In genomic region chr5:175290379-175290778, GRCh38 we compare ENCODE assay signal across 25 cellular contexts.
DNase-seq lines count a peak whose midpoint lies in the region; ATAC-seq and TF ChIP-seq lines count a peak whose summit lies in the region.
"Had no signal": no experiment of that assay in that cellular context is flagged by ENCODE, and none has a peak within 500 bp of the region (broad histone marks: within the 10 kb centered on the region; RNA-seq: fewer than 3 reads in every experiment).

No MANE protein-coding gene starts in this region.

- H4K20me1 ChIP-seq in H9 (ENCODE audit: control insufficient read depth, insufficient read depth, insufficient read length) = no peaks in the 10 kb centered on the region
- H4K20me1 ChIP-seq: BLaER1 had no signal

- H2BK12ac ChIP-seq in H9 (ENCODE audit: insufficient read length, low read depth, low read length) = no peak overlapping the region

- no peak overlapping the region for H2BK20ac ChIP-seq in H9 (ENCODE audit: low read depth, low read length, poor library complexity, severe bottlenecking)

- no peaks in the 10 kb centered on the region for H3K27me3 ChIP-seq in H9 (ENCODE audit: insufficient read depth, low read length)
- H3K27me3 ChIP-seq: BLaER1 had no signal

- no peaks in the 10 kb centered on the region for H3K4me1 Mint-ChIP-seq in H9
- no peaks in the 10 kb centered on the region for H3K4me1 Mint-ChIP-seq in activated T-cell treated with anti-CD3 and anti-CD28 coated beads, Interleukin-2, amount 50 U/mL, for 24 hours (ENCODE audit: low read depth)
- H3K4me1 Mint-ChIP-seq: CD14-positive monocyte; CD4-positive, alpha-beta memory T cell; CD4-positive, CD25-positive, alpha-beta regulatory T cell; CD8-positive, alpha-beta memory T cell had no signal

- no peak overlapping the region for H4K91ac ChIP-seq in H9 (ENCODE audit: insufficient read length, low read depth, low read length)

- no peak overlapping the region for H2AFZ ChIP-seq in H9 (ENCODE audit: low read length)

- no peak overlapping the region for H2AK5ac ChIP-seq in H9 (ENCODE audit: insufficient read length, low read length)

- no peak for TF ChIP-seq CTCF in H9 (conservative IDR thresholded peaks at IDR 0.05)

- H3K27ac Mint-ChIP-seq in H9 = no peak overlapping the region
- no peak overlapping the region for H3K27ac Mint-ChIP-seq in activated T-cell treated with anti-CD3 and anti-CD28 coated beads, Interleukin-2, amount 50 U/mL, for 24 hours
- H3K27ac Mint-ChIP-seq: CD14-positive monocyte; CD4-positive, alpha-beta memory T cell; CD4-positive, CD25-positive, alpha-beta regulatory T cell; CD8-positive, alpha-beta memory T cell had no signal

- H3K4me1 ChIP-seq in H9 (ENCODE audit: insufficient read depth, low read length) = no peaks in the 10 kb centered on the region
- H3K4me1 ChIP-seq: BE2C, BLaER1 had no signal

- H3K9me3 ChIP-seq in H9 (ENCODE audit: control insufficient read depth, low read depth, low read length) = no peaks in the 10 kb centered on the region
- H3K9me3 ChIP-seq: BE2C, BLaER1, Caco-2 had no signal

- no peak overlapping the region for H3K23ac ChIP-seq in H9 (ENCODE audit: insufficient read length, low read depth, low read length)

- no peak overlapping the region for H3K9ac ChIP-seq in H9 (ENCODE audit: extremely low read depth, insufficient read length, low read length)
- H3K9ac ChIP-seq: BLaER1 had no signal

- H3K27me3 Mint-ChIP-seq in H9 (ENCODE audit: low read depth) = peaks cover 7% of the 10 kb centered on the region
- peaks cover 18% of the 10 kb centered on the region for H3K27me3 Mint-ChIP-seq in activated T-cell treated with anti-CD3 and anti-CD28 coated beads, Interleukin-2, amount 50 U/mL, for 24 hours

- ATAC-seq in GM21576 (IDR thresholded peaks at IDR 0.05; ENCODE audit: unreplicated experiment) = no peak

- H3K9me3 Mint-ChIP-seq in H9 = no peaks in the 10 kb centered on the region; a peak in 1 of 5 replicates
- H3K9me3 Mint-ChIP-seq in activated T-cell treated with anti-CD3 and anti-CD28 coated beads, Interleukin-2, amount 50 U/mL, for 24 hours = peaks cover 4% of the 10 kb centered on the region

- peaks cover 0 to 2% (median 0%) of the 10 kb centered on the region in 3 experiments; a peak in 1 of 7 replicates for H3K36me3 Mint-ChIP-seq in H9 (ENCODE audit: insufficient read depth in 1 of 3, low read depth in 3 of 3)
- no peaks in the 10 kb centered on the region for H3K36me3 Mint-ChIP-seq in activated T-cell treated with anti-CD3 and anti-CD28 coated beads, Interleukin-2, amount 50 U/mL, for 24 hours (ENCODE audit: low read depth)
- H3K36me3 Mint-ChIP-seq: CD14-positive monocyte; CD4-positive, alpha-beta memory T cell; CD4-positive, CD25-positive, alpha-beta regulatory T cell; CD8-positive, alpha-beta memory T cell had no signal

- no peak overlapping the region for H4K8ac ChIP-seq in H9 (replicated peaks; ENCODE audit: insufficient read length, low read depth, low read length)

- no peak overlapping the region for H3K27ac ChIP-seq in H9 (ENCODE audit: insufficient read length, low read depth, low read length)
- H3K27ac ChIP-seq: BLaER1 had no signal

- no peak overlapping the region for H3K4me3 Mint-ChIP-seq in H9
- H3K4me3 Mint-ChIP-seq in activated T-cell treated with anti-CD3 and anti-CD28 coated beads, Interleukin-2, amount 50 U/mL, for 24 hours = no peak overlapping the region
- H3K4me3 Mint-ChIP-seq: CD14-positive monocyte; CD4-positive, alpha-beta memory T cell; CD4-positive, CD25-positive, alpha-beta regulatory T cell; CD8-positive, alpha-beta memory T cell had no signal

- H3K23me2 ChIP-seq in H9 (ENCODE audit: insufficient read length, low read depth, low read length, poor library complexity, severe bottlenecking) = no peaks in the 10 kb centered on the region

- H4K5ac ChIP-seq in H9 (ENCODE audit: insufficient read length, low read depth, low read length) = no peak overlapping the region

- H3K4ac ChIP-seq in H9 (ENCODE audit: low read depth, low read length) = no peak overlapping the region

- H3K79me1 ChIP-seq in H9 (ENCODE audit: insufficient read depth, low read depth, low read length, poor library complexity, severe bottlenecking) = no peaks in the 10 kb centered on the region

- H2BK120ac ChIP-seq in H9 (ENCODE audit: low read depth, low read length, poor library complexity, severe bottlenecking) = no peak overlapping the region

- H3K18ac ChIP-seq in H9 (ENCODE audit: insufficient read length, low read depth, low read length) = no peak overlapping the region

- H3T11ph ChIP-seq in H9 (ENCODE audit: low read length) = no peak overlapping the region

- H3K14ac ChIP-seq in H9 (ENCODE audit: insufficient read depth, low read length) = peak overlapping the region; percentile 35; the same call in 1 of the 2 replicates

- no peak overlapping the region for H3K4me2 ChIP-seq in H9 (ENCODE audit: insufficient read depth, insufficient read length, low read length)
- H3K4me2 ChIP-seq: BLaER1 had no signal

- no CpG with 5 or more reads among the region's 4 CpGs for WGBS in H9 (ENCODE audit: extremely low coverage, insufficient read length, low lambda C conversion rate)

- H3K56ac ChIP-seq in H9 (ENCODE audit: insufficient read length, low read depth, low read length) = no peak overlapping the region

- H2BK15ac ChIP-seq in H9 (ENCODE audit: low read depth, low read length) = no peak overlapping the region

- no peak overlapping the region for H2BK5ac ChIP-seq in H9 (ENCODE audit: insufficient read length, low read length)

- DNase-seq in NCI-H146 (lab: John Stamatoyannopoulos, UW) = peak; percentile 20
- DNase-seq in NCI-H146 treated with DMSO at 0.1 percent for 48 hours (lab: John Stamatoyannopoulos, UW; ENCODE audit: unreplicated experiment) = no peak
- DNase-seq in H9 = no peak
- peak; percentile 64 for DNase-seq in islet precursor cell
- DNase-seq in activated T-cell treated with anti-CD3 and anti-CD28 coated beads, Interleukin-2, amount 50 U/mL, for 24 hours = no peak
- no peak for DNase-seq in COLO829 (ENCODE audit: low spot score)
- DNase-seq: 8988T; ACHN; BE2C; C1 segment of cervical spinal cord; Caco-2; Calu3; CD4-positive, alpha-beta memory T cell; CD4-positive, CD25-positive, alpha-beta regulatory T cell; CD8-positive, alpha-beta memory T cell; DMS 273 treated with DMSO at 0.1 percent for 48 hours; DMS153; DMS53; DMS79; DND-41; EL; GF-D8 had no signal

- no peaks in the 10 kb centered on the region for H3K79me2 ChIP-seq in H9 (ENCODE audit: insufficient read depth, low read length)

Comparison
In these comparisons a context has a peak if more than half of its experiments do, and no peak if none do; other contexts are left out.
1. DNase-seq: peak in NCI-H146 (single experiment) and islet precursor cell (single experiment); none in NCI-H146 treated with DMSO at 0.1 percent for 48 hours (single experiment), H9 (single experiment), activated T-cell treated with anti-CD3 and anti-CD28 coated beads, Interleukin-2, amount 50 U/mL, for 24 hours (single experiment) and COLO829 (single experiment).